ENCODE assay signal across 14 cellular contexts in the genomic region with DNA sequence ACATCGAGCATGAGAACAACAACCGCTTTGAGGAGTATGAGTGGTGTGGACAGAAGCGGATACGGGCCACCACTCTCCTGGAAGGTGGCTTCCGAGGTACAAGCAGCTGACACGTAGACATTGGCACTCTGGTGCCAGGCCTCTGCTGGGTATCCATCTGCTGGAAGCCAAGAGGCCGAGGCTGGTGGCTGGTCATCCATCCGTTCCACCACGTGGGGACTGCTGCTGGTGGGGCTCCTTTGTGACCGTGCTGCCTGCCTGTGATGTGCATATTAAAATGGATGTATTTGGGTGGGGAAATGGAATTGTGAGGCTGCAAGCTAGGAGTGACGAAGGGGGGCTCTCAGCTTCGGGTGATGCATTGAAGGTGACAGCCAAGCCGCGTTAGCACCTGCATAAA. TPM values are rescaled to one million over a fixed set of nuclear protein-coding genes. Genes with fewer than 3 reads are reported as not detected.
"Had no signal": no experiment of that assay in that cellular context is flagged by ENCODE, and none has a peak within 500 bp of the region (broad histone marks: within the 10 kb centered on the region; RNA-seq: fewer than 3 reads in every experiment).

No MANE protein-coding gene starts in this region.

- ATAC-seq: activated naive CD4-positive, alpha-beta T cell treated with anti-CD3 and anti-CD28 coated beads, Interleukin-2, amount 50 U/mL, for 72 hours; esophagus mucosa had no signal

- DNase-seq: activated CD4-positive, alpha-beta memory T cell treated with anti-CD3 and anti-CD28 coated beads for 36 hours; activated CD4-positive, alpha-beta T cell treated with anti-CD3 and anti-CD28 coated beads for 1 hour; activated gamma-delta T cell; activated T-cell treated with anti-CD3 and anti-CD28 coated beads, Interleukin-2, amount 50 U/mL, for 48 hours; colonic mucosa; hippocampal formation; kidney; ovary; stimulated activated CD4-positive, alpha-beta T cell treated with anti-CD3 and anti-CD28 coated beads, Interleukin-2, amount 100 ng/mL, for 48 hours; stimulated activated naive CD4-positive, alpha-beta T cell treated with Interleukin-2 at 50 U/mL for 16 hours had no signal

- H3K27me3 Mint-ChIP-seq: activated CD4-positive, alpha-beta memory T cell treated with anti-CD3 and anti-CD28 coated beads for 36 hours had no signal

- H3K4me3 Mint-ChIP-seq: activated CD4-positive, alpha-beta memory T cell treated with anti-CD3 and anti-CD28 coated beads for 36 hours; mesothelial cell of epicardium had no signal

- H3K27ac Mint-ChIP-seq: activated CD4-positive, alpha-beta memory T cell treated with anti-CD3 and anti-CD28 coated beads for 36 hours; mesothelial cell of epicardium had no signal

- H3K9me3 Mint-ChIP-seq: activated CD4-positive, alpha-beta memory T cell treated with anti-CD3 and anti-CD28 coated beads for 36 hours; activated naive CD4-positive, alpha-beta T cell treated with anti-CD3 and anti-CD28 coated beads, Interleukin-2, amount 50 U/mL, for 72 hours; mesothelial cell of epicardium had no signal

RNA-seq across cellular contexts. Expression of gene ARMH1, which starts 38.4 kb away (rescaled TPM):
- total RNA-seq: esophagus mucosa, glomerular endothelial cell had no signal
